8 cellular contexts compared by ENCODE assay signal in the genomic region with DNA sequence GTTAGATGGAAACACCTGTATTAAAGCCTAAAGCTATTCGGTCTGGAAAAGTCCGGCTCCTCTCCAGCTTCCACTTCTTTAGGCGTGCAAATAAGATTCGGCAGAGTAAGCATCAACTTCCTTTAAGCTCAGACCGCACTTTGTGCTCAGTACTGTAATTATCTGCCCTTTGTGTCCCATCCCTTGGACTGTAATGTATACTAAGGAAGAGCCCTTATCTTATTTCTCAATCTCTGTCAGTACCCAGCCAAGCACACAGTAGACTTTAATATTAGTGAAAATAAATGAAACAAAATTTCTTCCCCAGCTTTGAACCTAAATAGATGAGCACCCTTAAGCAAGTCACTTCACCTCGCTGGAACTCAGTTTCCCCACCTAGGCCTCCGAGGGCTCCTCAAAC. TPM values are rescaled to one million over a fixed set of nuclear protein-coding genes. Genes with fewer than 3 reads are reported as not detected.
DNase-seq lines count a peak whose midpoint lies in the region; ATAC-seq and TF ChIP-seq lines count a peak whose summit lies in the region.

No MANE protein-coding gene starts in this region.

- H3K27ac Mint-ChIP-seq in activated CD8-positive, alpha-beta memory T cell treated with anti-CD3 and anti-CD28 coated beads, Interleukin-2, amount 10 ng/mL, durations not matched to agents 7 days and 5 days: peak overlapping the region; percentile 96
- H3K27ac Mint-ChIP-seq in activated T-helper 1 cell treated with anti-CD3 and anti-CD28 coated beads, Interleukin-12 subunit alpha, Interleukin-12 subunit beta, Interleukin-2, Interleukin-4 antibody, amounts not matched to agents 30 ng/mL and 10 ng/mL and 1 ng/mL, durations not matched to agents 14 hours and 24 hours and 36 hours: peak overlapping the region; percentile 86

- H3K27ac ChIP-seq in left ventricle myocardium inferior (replicated peaks): peak overlapping the region; percentile 88

- DNase-seq in activated CD8-positive, alpha-beta memory T cell treated with anti-CD3 and anti-CD28 coated beads, Interleukin-2, amount 10 ng/mL, durations not matched to agents 7 days and 5 days: no peak
- no peak for DNase-seq in activated CD8-positive, alpha-beta memory T cell treated with anti-CD3 and anti-CD28 coated beads for 24 hours
- DNase-seq in activated T-helper 1 cell treated with anti-CD3 and anti-CD28 coated beads, Interleukin-12 subunit alpha, Interleukin-12 subunit beta, Interleukin-2, Interleukin-4 antibody, amounts not matched to agents 30 ng/mL and 10 ng/mL and 1 ng/mL, durations not matched to agents 14 hours and 24 hours and 36 hours (ENCODE audit: low spot score): no peak
- DNase-seq in left ventricle myocardium inferior (no peak), sciatic nerve (ENCODE audit: low spot score) (no peak), NCI-H2171 (lab: John Stamatoyannopoulos, UW) (no peak)

- peaks cover 55% of the 10 kb centered on the region for H3K4me1 Mint-ChIP-seq in activated CD8-positive, alpha-beta memory T cell treated with anti-CD3 and anti-CD28 coated beads, Interleukin-2, amount 10 ng/mL, durations not matched to agents 7 days and 5 days
- peaks cover 53% of the 10 kb centered on the region for H3K4me1 Mint-ChIP-seq in activated T-helper 1 cell treated with anti-CD3 and anti-CD28 coated beads, Interleukin-12 subunit alpha, Interleukin-12 subunit beta, Interleukin-2, Interleukin-4 antibody, amounts not matched to agents 30 ng/mL and 10 ng/mL and 1 ng/mL, durations not matched to agents 14 hours and 24 hours and 36 hours (ENCODE audit: low read depth)

- H3K4me3 Mint-ChIP-seq in activated CD8-positive, alpha-beta memory T cell treated with anti-CD3 and anti-CD28 coated beads, Interleukin-2, amount 10 ng/mL, durations not matched to agents 7 days and 5 days: peak overlapping the region; percentile 88
- H3K4me3 Mint-ChIP-seq in activated T-helper 1 cell treated with anti-CD3 and anti-CD28 coated beads, Interleukin-12 subunit alpha, Interleukin-12 subunit beta, Interleukin-2, Interleukin-4 antibody, amounts not matched to agents 30 ng/mL and 10 ng/mL and 1 ng/mL, durations not matched to agents 14 hours and 24 hours and 36 hours: peak overlapping the region; percentile 92

- CTCF ChIA-PET in activated CD8-positive, alpha-beta memory T cell treated with anti-CD3 and anti-CD28 coated beads, Interleukin-2, amount 10 ng/mL, durations not matched to agents 7 days and 5 days (lab: Charles Lee): interaction anchor here (1.0 to 4.9 kb wide), 10 partner anchors 18 to 146 kb away, joined by 3 to 38 read pairs (median 8); a partner anchor contains a TSS

- peak; percentile 21 for ATAC-seq in activated CD8-positive, alpha-beta memory T cell treated with anti-CD3 and anti-CD28 coated beads, Interleukin-2, amount 10 ng/mL, durations not matched to agents 7 days and 5 days
- ATAC-seq in HG03521 (IDR thresholded peaks at IDR 0.05; ENCODE audit: unreplicated experiment): peak; percentile 16
- ATAC-seq in sciatic nerve: peak; percentile 45
- no peak for ATAC-seq in HG03565 (IDR thresholded peaks at IDR 0.05; ENCODE audit: unreplicated experiment)

- H3K36me3 Mint-ChIP-seq in activated CD8-positive, alpha-beta memory T cell treated with anti-CD3 and anti-CD28 coated beads, Interleukin-2, amount 10 ng/mL, durations not matched to agents 7 days and 5 days: peaks cover 48% of the 10 kb centered on the region
- peaks cover 18% of the 10 kb centered on the region for H3K36me3 Mint-ChIP-seq in activated T-helper 1 cell treated with anti-CD3 and anti-CD28 coated beads, Interleukin-12 subunit alpha, Interleukin-12 subunit beta, Interleukin-2, Interleukin-4 antibody, amounts not matched to agents 30 ng/mL and 10 ng/mL and 1 ng/mL, durations not matched to agents 14 hours and 24 hours and 36 hours (ENCODE audit: low read depth)

- no peaks in the 10 kb centered on the region for H3K27me3 Mint-ChIP-seq in activated CD8-positive, alpha-beta memory T cell treated with anti-CD3 and anti-CD28 coated beads, Interleukin-2, amount 10 ng/mL, durations not matched to agents 7 days and 5 days
- H3K27me3 Mint-ChIP-seq in activated T-helper 1 cell treated with anti-CD3 and anti-CD28 coated beads, Interleukin-12 subunit alpha, Interleukin-12 subunit beta, Interleukin-2, Interleukin-4 antibody, amounts not matched to agents 30 ng/mL and 10 ng/mL and 1 ng/mL, durations not matched to agents 14 hours and 24 hours and 36 hours (ENCODE audit: insufficient read depth): no peaks in the 10 kb centered on the region

- H3K4me1 ChIP-seq in left ventricle myocardium inferior: peaks cover 43% of the 10 kb centered on the region

- peaks cover 1% of the 10 kb centered on the region for H3K9me3 ChIP-seq in left ventricle myocardium inferior (replicated peaks)

- H3K36me3 ChIP-seq in left ventricle myocardium inferior: no peaks in the 10 kb centered on the region

- H3K4me3 ChIP-seq in left ventricle myocardium inferior: peak overlapping the region; percentile 76

- no peaks in the 10 kb centered on the region for H3K9me3 Mint-ChIP-seq in activated CD8-positive, alpha-beta memory T cell treated with anti-CD3 and anti-CD28 coated beads, Interleukin-2, amount 10 ng/mL, durations not matched to agents 7 days and 5 days (ENCODE audit: low read depth)
- no peaks in the 10 kb centered on the region for H3K9me3 Mint-ChIP-seq in activated T-helper 1 cell treated with anti-CD3 and anti-CD28 coated beads, Interleukin-12 subunit alpha, Interleukin-12 subunit beta, Interleukin-2, Interleukin-4 antibody, amounts not matched to agents 30 ng/mL and 10 ng/mL and 1 ng/mL, durations not matched to agents 14 hours and 24 hours and 36 hours

- intact Hi-C loops in activated T-helper 1 cell treated with anti-CD3 and anti-CD28 coated beads, Interleukin-12 subunit alpha, Interleukin-12 subunit beta, Interleukin-2, Interleukin-4 antibody, amounts not matched to agents 30 ng/mL and 10 ng/mL and 1 ng/mL, durations not matched to agents 14 hours and 24 hours and 36 hours (cut with micrococcal nuclease): loop anchor here (1.0 kb wide), 3 partner anchors 26 to 146 kb away; no protein-coding TSS in a partner anchor
- intact Hi-C loops in left ventricle myocardium inferior (cut with micrococcal nuclease): no loop called here
- intact Hi-C loops in sciatic nerve (cut with DNase I): loop anchor here (10.0 kb wide), 1 partner anchor 141 kb away; a partner anchor contains a TSS

- no peaks in the 10 kb centered on the region for H3K27me3 ChIP-seq in left ventricle myocardium inferior (ENCODE audit: low read depth)

- TF ChIP-seq CTCF in left ventricle myocardium inferior (IDR thresholded peaks at IDR 0.05; ENCODE audit: borderline replicate concordance): no peak

RNA-seq across cellular contexts. Expression of a gene that starts 0.5 kb away (rescaled TPM):
- 10 to 100 TPM; 27.1 to 40.0 TPM for total RNA-seq in activated CD8-positive, alpha-beta memory T cell treated with anti-CD3 and anti-CD28 coated beads, Interleukin-2, amount 10 ng/mL, durations not matched to agents 7 days and 5 days
- 6.1 and 6.5 TPM in 2 replicates for total RNA-seq in activated T-helper 1 cell treated with anti-CD3 and anti-CD28 coated beads, Interleukin-12 subunit alpha, Interleukin-12 subunit beta, Interleukin-2, Interleukin-4 antibody, amounts not matched to agents 30 ng/mL and 10 ng/mL and 1 ng/mL, durations not matched to agents 14 hours and 24 hours and 36 hours
- total RNA-seq in left ventricle myocardium inferior (3.8 TPM), sciatic nerve (14.3 TPM)

RNA-seq across cellular contexts. Expression of a gene that starts 26.6 kb away (rescaled TPM):
- 10 to 100 TPM; 20.8 to 22.2 TPM for total RNA-seq in activated CD8-positive, alpha-beta memory T cell treated with anti-CD3 and anti-CD28 coated beads, Interleukin-2, amount 10 ng/mL, durations not matched to agents 7 days and 5 days
- total RNA-seq in activated T-helper 1 cell treated with anti-CD3 and anti-CD28 coated beads, Interleukin-12 subunit alpha, Interleukin-12 subunit beta, Interleukin-2, Interleukin-4 antibody, amounts not matched to agents 30 ng/mL and 10 ng/mL and 1 ng/mL, durations not matched to agents 14 hours and 24 hours and 36 hours: 8.7 and 11.0 TPM in 2 replicates
- total RNA-seq in left ventricle myocardium inferior (17.3 TPM), sciatic nerve (15.4 TPM)

RNA-seq across cellular contexts. Expression of a gene that starts 26.9 kb away (rescaled TPM):
- 10 to 100 TPM; 12.1 to 15.2 TPM for total RNA-seq in activated CD8-positive, alpha-beta memory T cell treated with anti-CD3 and anti-CD28 coated beads, Interleukin-2, amount 10 ng/mL, durations not matched to agents 7 days and 5 days
- total RNA-seq in activated T-helper 1 cell treated with anti-CD3 and anti-CD28 coated beads, Interleukin-12 subunit alpha, Interleukin-12 subunit beta, Interleukin-2, Interleukin-4 antibody, amounts not matched to agents 30 ng/mL and 10 ng/mL and 1 ng/mL, durations not matched to agents 14 hours and 24 hours and 36 hours: 14.8 and 15.1 TPM in 2 replicates
- total RNA-seq in left ventricle myocardium inferior (8.4 TPM), sciatic nerve (19.3 TPM)

RNA-seq across cellular contexts. Expression of a gene that starts 47.5 kb away (rescaled TPM):
- 10 to 100 TPM; 48.7 to 56.6 TPM for total RNA-seq in activated CD8-positive, alpha-beta memory T cell treated with anti-CD3 and anti-CD28 coated beads, Interleukin-2, amount 10 ng/mL, durations not matched to agents 7 days and 5 days
- total RNA-seq in activated T-helper 1 cell treated with anti-CD3 and anti-CD28 coated beads, Interleukin-12 subunit alpha, Interleukin-12 subunit beta, Interleukin-2, Interleukin-4 antibody, amounts not matched to agents 30 ng/mL and 10 ng/mL and 1 ng/mL, durations not matched to agents 14 hours and 24 hours and 36 hours: 46.3 and 48.2 TPM in 2 replicates
- total RNA-seq in left ventricle myocardium inferior (174 TPM), sciatic nerve (41.2 TPM)
